13 cellular contexts compared by ENCODE assay signal in genomic region chr10:4246881-4247358, GRCh38.
A peak's percentile ranks its signal among the peaks of the same experiment; 100 is the strongest.
DNase-seq lines count a peak whose midpoint lies in the region; ATAC-seq and TF ChIP-seq lines count a peak whose summit lies in the region.
"Had no signal": no experiment of that assay in that cellular context is flagged by ENCODE, and none has a peak within 500 bp of the region (broad histone marks: within the 10 kb centered on the region; RNA-seq: fewer than 3 reads in every experiment).

No MANE protein-coding gene starts in this region.

- 49 to 56% (median 52%) methylated on average over 4 of the region's 4 CpGs for WGBS in stomach, 5 donors

- H3K36me3 Mint-ChIP-seq in activated CD4-positive, alpha-beta T cell treated with anti-CD3 and anti-CD28 coated beads, Interleukin-2, amount 10 ng/mL, durations not matched to agents 24 days and 14 days (ENCODE audit: low read depth), result no peaks in the 10 kb centered on the region
- H3K36me3 Mint-ChIP-seq: IgD-negative memory B cell had no signal

- H3K27ac ChIP-seq in stomach, result peak overlapping the region in 4 of 5 donors; percentile 11 to 60 (median 42)
- H3K27ac ChIP-seq: prostate gland had no signal

- no peak for TF ChIP-seq CTCF in fibroblast of villous mesenchyme (IDR thresholded peaks at IDR 0.05; ENCODE audit: insufficient read depth, low read depth, low read length)
- TF ChIP-seq CTCF in stomach (IDR thresholded peaks at IDR 0.05), result no peak

- DNase-seq in activated CD4-positive, alpha-beta T cell treated with anti-CD3 and anti-CD28 coated beads, Interleukin-2, amount 10 ng/mL, durations not matched to agents 24 days and 14 days, result no peak
- no peak for DNase-seq in activated CD4-positive, alpha-beta T cell treated with anti-CD3 and anti-CD28 coated beads, Interleukin-2, amount 50 U/mL, for 1 hour
- DNase-seq in fibroblast of villous mesenchyme (ENCODE audit: low read depth), result peak; percentile 95
- DNase-seq in stomach, result no peak
- no peak for DNase-seq in H7
- DNase-seq in NCI-H1092 treated with DMSO at 0.1 percent for 48 hours (lab: John Stamatoyannopoulos, UW), result no peak
- DNase-seq: activated naive CD8-positive, alpha-beta T cell treated with anti-CD3 and anti-CD28 coated beads, Interleukin-2, amount 10 ng/mL, durations not matched to agents 7 days and 5 days; C1 segment of cervical spinal cord had no signal

- peaks cover 21% of the 10 kb centered on the region for H3K9me3 Mint-ChIP-seq in activated CD4-positive, alpha-beta T cell treated with anti-CD3 and anti-CD28 coated beads, Interleukin-2, amount 10 ng/mL, durations not matched to agents 24 days and 14 days
- H3K9me3 Mint-ChIP-seq: GM23338, IgD-negative memory B cell had no signal

- peak overlapping the region; percentile 16 for H3K4me3 Mint-ChIP-seq in activated CD4-positive, alpha-beta T cell treated with anti-CD3 and anti-CD28 coated beads, Interleukin-2, amount 10 ng/mL, durations not matched to agents 24 days and 14 days
- H3K4me3 Mint-ChIP-seq: GM23338 had no signal

- H3K4me1 ChIP-seq in stomach, result peaks cover 4 to 27% (median 17%) of the 10 kb centered on the region in 4 donors
- H3K4me1 ChIP-seq: prostate gland had no signal

- intact Hi-C loops in activated CD4-positive, alpha-beta T cell treated with anti-CD3 and anti-CD28 coated beads, Interleukin-2, amount 10 ng/mL, durations not matched to agents 24 days and 14 days (cut with micrococcal nuclease), result loop anchor here (10.0 kb wide), 3 partner anchors 212 to 1022 kb away; no protein-coding TSS in a partner anchor
- intact Hi-C loops in stomach (cut with DNase I; ENCODE audit: low total_unique reads), result no loop called here

- H3K9me3 ChIP-seq in stomach, result no peaks in the 10 kb centered on the region
- H3K9me3 ChIP-seq: prostate gland had no signal

- peak overlapping the region; percentile 72 for H3K27ac Mint-ChIP-seq in activated CD4-positive, alpha-beta T cell treated with anti-CD3 and anti-CD28 coated beads, Interleukin-2, amount 10 ng/mL, durations not matched to agents 24 days and 14 days
- H3K27ac Mint-ChIP-seq: activated naive CD8-positive, alpha-beta T cell treated with anti-CD3 and anti-CD28 coated beads, Interleukin-2, amount 10 ng/mL, durations not matched to agents 7 days and 5 days; GM23338; IgD-negative memory B cell had no signal

- no peaks in the 10 kb centered on the region for H3K27me3 Mint-ChIP-seq in activated CD4-positive, alpha-beta T cell treated with anti-CD3 and anti-CD28 coated beads, Interleukin-2, amount 10 ng/mL, durations not matched to agents 24 days and 14 days
- H3K27me3 Mint-ChIP-seq: activated naive CD8-positive, alpha-beta T cell treated with anti-CD3 and anti-CD28 coated beads, Interleukin-2, amount 10 ng/mL, durations not matched to agents 7 days and 5 days had no signal

- peaks cover 53% of the 10 kb centered on the region for H3K4me1 Mint-ChIP-seq in activated CD4-positive, alpha-beta T cell treated with anti-CD3 and anti-CD28 coated beads, Interleukin-2, amount 10 ng/mL, durations not matched to agents 24 days and 14 days

- H3K4me3 ChIP-seq in fibroblast of villous mesenchyme (ENCODE audit: low read depth, low read length), result no peak overlapping the region
- no peak overlapping the region for H3K4me3 ChIP-seq in stomach
- no peak overlapping the region for H3K4me3 ChIP-seq in H7 (ENCODE audit: insufficient read depth, low read depth, low read length)
- H3K4me3 ChIP-seq: GM23338, prostate gland had no signal

- TF ChIP-seq POLR2A in stomach (IDR thresholded peaks at IDR 0.05), result no peak

- H3K36me3 ChIP-seq in stomach, result no peaks in the 10 kb centered on the region
- H3K36me3 ChIP-seq in H7 (replicated peaks; ENCODE audit: control insufficient read depth, insufficient read depth, low read length), result no peaks in the 10 kb centered on the region
- H3K36me3 ChIP-seq: prostate gland had no signal

- H3K27me3 ChIP-seq in stomach (no peaks in the 10 kb centered on the region), H7 (ENCODE audit: control insufficient read depth, insufficient read depth, low read length) (no peaks in the 10 kb centered on the region)

- ATAC-seq in SK-N-SH treated with all-trans-retinoic acid at 6 μM for 48 hours (peak; percentile 69), GM19328 (IDR thresholded peaks at IDR 0.05; ENCODE audit: unreplicated experiment) (no peak)
- ATAC-seq: GM23338 had no signal

- TF ChIP-seq EP300 in stomach (IDR thresholded peaks at IDR 0.05), result no peak

TF ChIP-seq in SK-N-SH treated with all-trans-retinoic acid at 6 μM for 48 hours, 23 proteins besides CTCF, POLR2A, EP300 and RAD21 (continues in another document):
- TF ChIP-seq RARB (CRISPR knock-in tag; IDR thresholded peaks at IDR 0.05), result no peak; the same call in 1 of the 2 replicates
- no peak for TF ChIP-seq ZNF565 (CRISPR knock-in tag; conservative IDR thresholded peaks at IDR 0.05; ENCODE audit: low read depth)
- TF ChIP-seq ZFP30 (CRISPR knock-in tag; IDR thresholded peaks at IDR 0.05), result no peak
- TF ChIP-seq PPARA (CRISPR knock-in tag; IDR thresholded peaks at IDR 0.05; ENCODE audit: borderline replicate concordance), result no peak
- TF ChIP-seq ZNF70 (CRISPR knock-in tag; IDR thresholded peaks at IDR 0.05), result no peak
- no peak for TF ChIP-seq CREB5 (CRISPR knock-in tag; IDR thresholded peaks at IDR 0.05; ENCODE audit: low read depth)
- TF ChIP-seq SNAI2 (CRISPR knock-in tag; IDR thresholded peaks at IDR 0.05), result no peak
- no peak for TF ChIP-seq CSRNP3 (CRISPR knock-in tag; IDR thresholded peaks at IDR 0.05)
- TF ChIP-seq TSHZ2 (CRISPR knock-in tag; IDR thresholded peaks at IDR 0.05), result no peak
- peak; percentile 17; the same call in 1 of the 2 replicates for TF ChIP-seq CSDC2 (CRISPR knock-in tag; IDR thresholded peaks at IDR 0.05)
- TF ChIP-seq POU6F1 (CRISPR knock-in tag; IDR thresholded peaks at IDR 0.05; ENCODE audit: borderline replicate concordance, low read depth), result no peak
- no peak for TF ChIP-seq ZFP3 (CRISPR knock-in tag; IDR thresholded peaks at IDR 0.05)
- TF ChIP-seq ZC3H10 (CRISPR knock-in tag; IDR thresholded peaks at IDR 0.05), result peak; percentile 79
- TF ChIP-seq BACH2 (CRISPR knock-in tag; IDR thresholded peaks at IDR 0.05; ENCODE audit: borderline replicate concordance), result no peak
- no peak for TF ChIP-seq GLIS3 (CRISPR knock-in tag; IDR thresholded peaks at IDR 0.05)
